Comparison of ENCODE assay signal across 23 cellular contexts in genomic region chr17:60579090-60579489, GRCh38. TPM values are rescaled to one million over a fixed set of nuclear protein-coding genes. Genes with fewer than 3 reads are reported as not detected.
DNase-seq lines count a peak whose midpoint lies in the region; TF ChIP-seq lines count a peak whose summit lies in the region.
"Had no signal": no experiment of that assay in that cellular context is flagged by ENCODE, and none has a peak within 500 bp of the region (broad histone marks: within the 10 kb centered on the region; RNA-seq: fewer than 3 reads in every experiment).

No MANE protein-coding gene starts in this region.

- DNase-seq in OCI-M1 (lab: John Stamatoyannopoulos, UW) = peak; percentile 58
- DNase-seq in choroid plexus epithelial cell (ENCODE audit: low read depth) = peak; percentile 90
- peak; percentile 87 for DNase-seq in iris pigment epithelial cell (ENCODE audit: low read depth)
- DNase-seq in sigmoid colon = no peak
- no peak for DNase-seq in mesendoderm
- no peak for DNase-seq in effector memory CD4-positive, alpha-beta T cell
- DNase-seq in G401 (ENCODE audit: low spot score) = no peak
- DNase-seq in T1000 (lab: John Stamatoyannopoulos, UW) = no peak
- DNase-seq: activated naive CD4-positive, alpha-beta T cell treated with Interleukin-2 at 50 U/mL for 16 hours; activated T-cell treated with anti-CD3 and anti-CD28 coated beads, Interleukin-2, amount 50 U/mL, for 24 hours; caudate nucleus; CD4-positive, CD25-positive, alpha-beta regulatory T cell; dorsolateral prefrontal cortex; GF-D8; head of caudate nucleus; Karpas-422; NCI-H187; NCI-H774; stimulated activated CD4-positive, alpha-beta T cell treated with anti-CD3 and anti-CD28 coated beads, Interleukin-4, amount 100 ng/mL, for 4 hours; stimulated activated naive CD8-positive, alpha-beta T cell treated with anti-CD3 and anti-CD28 coated beads, Interleukin-15, Interleukin-2, amounts not matched to agents 100 U/mL and 50 U/mL, for 24 hours; tibial artery had no signal

- TF ChIP-seq CTCF in choroid plexus epithelial cell (conservative IDR thresholded peaks at IDR 0.05; ENCODE audit: low read depth, low read length) = no peak
- TF ChIP-seq CTCF in sigmoid colon (IDR thresholded peaks at IDR 0.05) = no peak

- H3K4me1 ChIP-seq in sigmoid colon (peaks cover 0 to 33% (median 19%) of the 10 kb centered on the region in 4 donors), mesendoderm (ENCODE audit: control insufficient read depth, low read depth, low read length) (no peaks in the 10 kb centered on the region)
- no peaks in the 10 kb centered on the region for H3K4me1 ChIP-seq in effector memory CD4-positive, alpha-beta T cell (ENCODE audit: control insufficient read depth, insufficient read depth, low read length, poor library complexity, severe bottlenecking)
- H3K4me1 ChIP-seq: neural progenitor cell had no signal

- H3K56ac ChIP-seq in mesendoderm (ENCODE audit: low read length) = no peak overlapping the region

- H3K18ac ChIP-seq in mesendoderm (ENCODE audit: low read length) = no peak overlapping the region

- peak overlapping the region in 3 of 4 donors; percentile 73 to 88 (median 84) for H3K27ac ChIP-seq in sigmoid colon
- no peak overlapping the region for H3K27ac ChIP-seq in mesendoderm (ENCODE audit: low read depth, low read length)
- H3K27ac ChIP-seq in effector memory CD4-positive, alpha-beta T cell (ENCODE audit: insufficient read depth, low read length, poor library complexity, severe bottlenecking) = no peak overlapping the region
- H3K27ac ChIP-seq: epithelial cell of prostate, neural progenitor cell, tibial artery had no signal

- 47 to 60% methylated on average over 2 of the region's 2 CpGs for WGBS in sigmoid colon, 2 donors
- no CpG with 5 or more reads among the region's 2 CpGs for WGBS in mesendoderm (ENCODE audit: extremely low coverage, insufficient coverage, low lambda C conversion rate)

- H3K27me3 ChIP-seq in sigmoid colon (no peaks in the 10 kb centered on the region), mesendoderm (ENCODE audit: insufficient read depth, low read length, poor library complexity) (no peaks in the 10 kb centered on the region)
- no peaks in the 10 kb centered on the region for H3K27me3 ChIP-seq in effector memory CD4-positive, alpha-beta T cell (replicated peaks; ENCODE audit: control insufficient read depth, insufficient read depth, low read length, poor library complexity, severe bottlenecking)
- H3K27me3 ChIP-seq: dorsolateral prefrontal cortex, neural progenitor cell, tibial artery had no signal

- intact Hi-C loops in sigmoid colon (cut with DNase I) = no loop called here

- H3K4me3 ChIP-seq in choroid plexus epithelial cell (ENCODE audit: low read depth, low read length) (no peak overlapping the region), sigmoid colon (no peak overlapping the region), mesendoderm (ENCODE audit: low read length) (no peak overlapping the region)
- no peak overlapping the region for H3K4me3 ChIP-seq in effector memory CD4-positive, alpha-beta T cell (ENCODE audit: insufficient read depth, low read depth, low read length, poor library complexity, severe bottlenecking)
- H3K4me3 ChIP-seq: dorsolateral prefrontal cortex, neural progenitor cell, tibial artery had no signal

- no peak overlapping the region for H3K23ac ChIP-seq in mesendoderm (ENCODE audit: low read length)

- in situ Hi-C loops in G401 (cut with HindIII; ENCODE audit: low sequenced_read_pairs) = no loop called here

- H3K79me1 ChIP-seq in mesendoderm (ENCODE audit: low read length) = no peaks in the 10 kb centered on the region

- H3K4me2 ChIP-seq in mesendoderm (ENCODE audit: low read length) = no peak overlapping the region
- H3K4me2 ChIP-seq: neural progenitor cell had no signal

- H3K4ac ChIP-seq in mesendoderm (ENCODE audit: low read depth, low read length) = no peak overlapping the region

- H3K9me3 ChIP-seq in sigmoid colon = no peaks in the 10 kb centered on the region
- H3K9me3 ChIP-seq in effector memory CD4-positive, alpha-beta T cell (ENCODE audit: control insufficient read depth, low read length) = no peaks in the 10 kb centered on the region
- H3K9me3 ChIP-seq: tibial artery had no signal

- H3K9ac ChIP-seq in mesendoderm (ENCODE audit: low read length) = no peak overlapping the region
- H3K9ac ChIP-seq: neural progenitor cell had no signal

- no peaks in the 10 kb centered on the region for H3K79me2 ChIP-seq in mesendoderm (ENCODE audit: control insufficient read depth, insufficient read depth, low read length)

- no peak overlapping the region for H4K8ac ChIP-seq in mesendoderm (ENCODE audit: low read depth, low read length)

- TF ChIP-seq EP300 in sigmoid colon (IDR thresholded peaks at IDR 0.05) = no peak

- no peak overlapping the region for H4K5ac ChIP-seq in mesendoderm (ENCODE audit: low read length)

- no peak for TF ChIP-seq POLR2A in sigmoid colon (IDR thresholded peaks at IDR 0.05)

- H2BK120ac ChIP-seq in mesendoderm (ENCODE audit: low read depth, low read length) = no peak overlapping the region

- no peak overlapping the region for H2BK5ac ChIP-seq in mesendoderm (ENCODE audit: low read length)

- H2BK15ac ChIP-seq in mesendoderm (replicated peaks; ENCODE audit: low read depth) = no peak overlapping the region

- no peak overlapping the region for H2AK5ac ChIP-seq in mesendoderm (ENCODE audit: low read length)

- H3K36me3 ChIP-seq in sigmoid colon = no peaks in the 10 kb centered on the region
- H3K36me3 ChIP-seq in mesendoderm (ENCODE audit: control insufficient read depth, insufficient read depth, low read length) = no peaks in the 10 kb centered on the region
- H3K36me3 ChIP-seq in effector memory CD4-positive, alpha-beta T cell (ENCODE audit: control insufficient read depth, insufficient read depth, low read length) = no peaks in the 10 kb centered on the region
- H3K36me3 ChIP-seq: neural progenitor cell, tibial artery had no signal

RNA-seq across cellular contexts. Expression of gene PPM1D, which starts 20.9 kb away (rescaled TPM):
- 10 to 100 TPM in 2 of 4 donors, 1 to 10 TPM in 2; 9.6 to 13.8 (median 10.6) TPM for total RNA-seq in sigmoid colon
- 1 to 10 TPM; 5.4 to 7.6 (median 6.2) TPM for polyA plus RNA-seq in sigmoid colon
- 8.0 TPM for polyA plus RNA-seq in mesendoderm (2013, experiment 1 of 2)
- polyA plus RNA-seq in mesendoderm (2013, experiment 2 of 2) = 8.3 TPM
- 17.2 and 31.4 TPM in 2 replicates for total RNA-seq in G401 (2014; rRNA removed; shearing (Covaris generic))

RNA-seq across cellular contexts. Expression of gene APPBP2, which starts 53.0 kb away (rescaled TPM):
- 10 to 100 TPM; 26.2 to 36.0 (median 33.8) TPM for total RNA-seq in sigmoid colon
- polyA plus RNA-seq in sigmoid colon = 1 to 10 TPM; 7.9 to 9.3 (median 8.4) TPM
- 3.6 TPM for polyA plus RNA-seq in mesendoderm (2013, experiment 1 of 2)
- 4.0 TPM for polyA plus RNA-seq in mesendoderm (2013, experiment 2 of 2)
- total RNA-seq in G401 (2014; rRNA removed; shearing (Covaris generic)) = 32.7 and 34.7 TPM in 2 replicates

Comparison
In these comparisons a context has a peak if more than half of its experiments do, and no peak if none do; other contexts are left out.
1. DNase-seq: peak in OCI-M1 (single experiment), choroid plexus epithelial cell (single experiment) and iris pigment epithelial cell (single experiment); none in sigmoid colon (single experiment), mesendoderm (single experiment), effector memory CD4-positive, alpha-beta T cell (0 of 3), G401 (single experiment) and T1000 (single experiment).
2. H3K27ac ChIP-seq: peak in sigmoid colon (3 of 4); none in mesendoderm (single experiment) and effector memory CD4-positive, alpha-beta T cell (single experiment).